1 cellular context compared by ENCODE assay signal in genomic region chr3:113948015-113948917, GRCh38.
TF ChIP-seq lines count a peak whose summit lies in the region.

No MANE protein-coding gene starts in this region.

TF ChIP-seq in GM23338, 12 proteins besides CTCF, POLR2A, EP300 and RAD21 (continued from another document):
- TF ChIP-seq ETS1 (IDR thresholded peaks at IDR 0.05) (no peak), ZNF114 (CRISPR knock-in tag; IDR thresholded peaks at IDR 0.05) (no peak), ZNF331 (CRISPR knock-in tag; IDR thresholded peaks at IDR 0.05; ENCODE audit: low read depth) (no peak), EZH2 (IDR thresholded peaks at IDR 0.05; ENCODE audit: low read depth, unreplicated experiment) (no peak), CREB1 (CRISPR knock-in tag; IDR thresholded peaks at IDR 0.05; ENCODE audit: low read depth) (peak; percentile 7; the same call in 1 of the 2 replicates), NANOG (IDR thresholded peaks at IDR 0.05; ENCODE audit: borderline replicate concordance) (no peak), JUNB (IDR thresholded peaks at IDR 0.05; ENCODE audit: unreplicated experiment) (no peak), POLR2AphosphoS5 (IDR thresholded peaks at IDR 0.05; ENCODE audit: low read depth) (peak; percentile 25; the same call in 1 of the 2 replicates), EZH2phosphoT487 (IDR thresholded peaks at IDR 0.05; ENCODE audit: unreplicated experiment) (no peak)
